18 cellular contexts compared by ENCODE assay signal in genomic region chr2:120940319-120940696, GRCh38.
"Had no signal": no experiment of that assay in that cellular context is flagged by ENCODE, and none has a peak within 500 bp of the region (broad histone marks: within the 10 kb centered on the region; RNA-seq: fewer than 3 reads in every experiment).

No MANE protein-coding gene starts in this region.

- H3K27me3 ChIP-seq: ascending aorta, upper lobe of left lung had no signal

- H3K27ac Mint-ChIP-seq: activated CD4-positive, alpha-beta T cell treated with anti-CD3 and anti-CD28 coated beads, Interleukin-2, amount 10 ng/mL, durations not matched to agents 7 days and 5 days; activated CD8-positive, alpha-beta T cell treated with anti-CD3 and anti-CD28 coated beads, Interleukin-2, amount 10 ng/mL, durations not matched to agents 7 days and 5 days; effector memory CD8-positive, alpha-beta T cell; natural killer cell; T-helper 1 cell treated with Interleukin-12 subunit alpha and Interleukin-12 subunit beta and Interleukin-4 antibody, amounts not matched to agents 30 μg/mL and 1 μg/mL, for 36 hours had no signal

- H3K36me3 ChIP-seq: ascending aorta, prostate gland, upper lobe of left lung had no signal

- DNase-seq: activated CD4-positive, alpha-beta T cell treated with anti-CD3 and anti-CD28 coated beads, Interleukin-2, amount 10 ng/mL, durations not matched to agents 7 days and 5 days; activated CD8-positive, alpha-beta T cell treated with anti-CD3 and anti-CD28 coated beads, Interleukin-2, amount 10 ng/mL, durations not matched to agents 7 days and 5 days; activated effector memory CD4-positive, alpha-beta T cell treated with Interleukin-2 at 50 U/mL for 16 hours; activated naive CD4-positive, alpha-beta T cell treated with anti-CD3 and anti-CD28 coated beads, Interleukin-2, amount 50 U/mL, for 16 hours; activated T-cell treated with anti-CD3 and anti-CD28 coated beads, Interleukin-2, amount 50 U/mL, for 4 hours; dermis blood vessel endothelial cell; effector memory CD8-positive, alpha-beta T cell; left cardiac atrium; natural killer cell; occipital lobe; small intestine; stimulated activated CD4-positive, alpha-beta T cell treated with anti-CD3 and anti-CD28 coated beads, Interleukin-4, amount 100 ng/mL, for 1 hour; stimulated activated naive CD8-positive, alpha-beta T cell treated with anti-CD3 and anti-CD28 coated beads, Interleukin-15, amount 100 ng/mL, for 72 hours had no signal

- H3K27ac ChIP-seq: ascending aorta, upper lobe of left lung had no signal

- H3K4me1 Mint-ChIP-seq: activated CD4-positive, alpha-beta T cell treated with anti-CD3 and anti-CD28 coated beads, Interleukin-2, amount 10 ng/mL, durations not matched to agents 7 days and 5 days; natural killer cell; stimulated activated naive CD8-positive, alpha-beta T cell treated with anti-CD3 and anti-CD28 coated beads, Interleukin-15, amount 100 ng/mL, for 72 hours had no signal

- H3K9me3 ChIP-seq: ascending aorta, prostate gland, upper lobe of left lung had no signal

- H3K4me3 ChIP-seq: ascending aorta, prostate gland, upper lobe of left lung had no signal

- H3K27me3 Mint-ChIP-seq: activated CD4-positive, alpha-beta T cell treated with anti-CD3 and anti-CD28 coated beads, Interleukin-2, amount 10 ng/mL, durations not matched to agents 7 days and 5 days had no signal

- H3K36me3 Mint-ChIP-seq: natural killer cell had no signal

- FAIRE-seq: small intestine had no signal

- H3K9me3 Mint-ChIP-seq: activated CD4-positive, alpha-beta T cell treated with anti-CD3 and anti-CD28 coated beads, Interleukin-2, amount 10 ng/mL, durations not matched to agents 7 days and 5 days; activated T-cell treated with anti-CD3 and anti-CD28 coated beads, Interleukin-2, amount 50 U/mL, for 4 hours; natural killer cell; stimulated activated naive CD8-positive, alpha-beta T cell treated with anti-CD3 and anti-CD28 coated beads, Interleukin-15, amount 100 ng/mL, for 72 hours; T-helper 1 cell treated with Interleukin-12 subunit alpha and Interleukin-12 subunit beta and Interleukin-4 antibody, amounts not matched to agents 30 μg/mL and 1 μg/mL, for 36 hours had no signal

- ATAC-seq: activated CD4-positive, CD25-positive, alpha-beta regulatory T cell treated with anti-CD3 and anti-CD28 coated beads, Interleukin-2, amount 50 U/mL, for 24 hours; activated CD8-positive, alpha-beta T cell treated with anti-CD3 and anti-CD28 coated beads, Interleukin-2, amount 10 ng/mL, durations not matched to agents 7 days and 5 days; activated T-cell treated with anti-CD3 and anti-CD28 coated beads, Interleukin-2, amount 50 U/mL, for 4 hours; effector memory CD8-positive, alpha-beta T cell; natural killer cell; stimulated activated naive CD8-positive, alpha-beta T cell treated with anti-CD3 and anti-CD28 coated beads, Interleukin-15, amount 100 ng/mL, for 72 hours had no signal

- H3K4me3 Mint-ChIP-seq: activated CD4-positive, alpha-beta T cell treated with anti-CD3 and anti-CD28 coated beads, Interleukin-2, amount 10 ng/mL, durations not matched to agents 7 days and 5 days; activated CD8-positive, alpha-beta T cell treated with anti-CD3 and anti-CD28 coated beads, Interleukin-2, amount 10 ng/mL, durations not matched to agents 7 days and 5 days; activated T-cell treated with anti-CD3 and anti-CD28 coated beads, Interleukin-2, amount 50 U/mL, for 4 hours; effector memory CD8-positive, alpha-beta T cell; natural killer cell; stimulated activated naive CD8-positive, alpha-beta T cell treated with anti-CD3 and anti-CD28 coated beads, Interleukin-15, amount 100 ng/mL, for 72 hours; T-helper 1 cell treated with Interleukin-12 subunit alpha and Interleukin-12 subunit beta and Interleukin-4 antibody, amounts not matched to agents 30 μg/mL and 1 μg/mL, for 36 hours had no signal
